ENCODE assay signal across 14 cellular contexts in genomic region chr19:35005256-35005977, GRCh38. TPM values are rescaled to one million over a fixed set of nuclear protein-coding genes. Genes with fewer than 3 reads are reported as not detected.
DNase-seq lines count a peak whose midpoint lies in the region; ATAC-seq, FAIRE-seq and TF ChIP-seq lines count a peak whose summit lies in the region.
"Had no signal": no experiment of that assay in that cellular context is flagged by ENCODE, and none has a peak within 500 bp of the region (broad histone marks: within the 10 kb centered on the region; RNA-seq: fewer than 3 reads in every experiment).

No MANE protein-coding gene starts in this region.

- ATAC-seq in HepG2 (peak; percentile 8; the same call in 1 of the 3 replicates), GM21717 (IDR thresholded peaks at IDR 0.05; ENCODE audit: unreplicated experiment) (no peak)
- ATAC-seq: gastrocnemius medialis had no signal

- peak overlapping the region; percentile 19 for H3K9ac ChIP-seq in HepG2 (ENCODE audit: insufficient read depth, low read depth, low read length)
- peak overlapping the region in 1 of 2 donors; percentile 80 for H3K9ac ChIP-seq in colonic mucosa (ENCODE audit: low read depth in 2 of 2, low read length in 2 of 2)

- POLR2A ChIA-PET in HepG2 (lab: Yijun Ruan, JAX) = interaction anchor here (0.9 to 4.3 kb wide), 9 partner anchors 10 to 743 kb away, joined by 3 to 75 read pairs (median 4); partner anchors contain the start of genes HPN, LIN37 and ZNF30

- H3K4me3 ChIP-seq in HepG2 (replicated peaks in 1 of 3; ENCODE audit: insufficient read depth in 1 of 3, low read depth in 2 of 3, low read length in 3 of 3) (peak overlapping the region in 1 of 3 experiments; percentile 22; a peak in 2 of 6 replicates), stomach (no peak overlapping the region), colonic mucosa (no peak overlapping the region)
- H3K4me3 ChIP-seq: gastrocnemius medialis, ovary, thoracic aorta had no signal

- peak overlapping the region; percentile 48 for H3K4me2 ChIP-seq in HepG2 (ENCODE audit: low read depth, low read length)

- H3K4me3 Mint-ChIP-seq in activated naive CD4-positive, alpha-beta T cell treated with anti-CD3 and anti-CD28 coated beads, Interleukin-2, amount 10 ng/mL, durations not matched to agents 7 days and 5 days = no peak overlapping the region
- H3K4me3 Mint-ChIP-seq: activated naive CD8-positive, alpha-beta T cell treated with anti-CD3 and anti-CD28 coated beads, Interleukin-2, amount 10 ng/mL, durations not matched to agents 7 days and 5 days had no signal

- TF ChIP-seq RAD21 in HepG2 (CRISPR knock-in tag; IDR thresholded peaks at IDR 0.05) = no peak

- TF ChIP-seq CTCF in VCaP (conservative IDR thresholded peaks at IDR 0.05) (no peak), HepG2 (CRISPR knock-in tag; IDR thresholded peaks at IDR 0.05) (no peak), stomach (IDR thresholded peaks at IDR 0.05) (no peak), colonic mucosa (IDR thresholded peaks at IDR 0.05) (no peak)

- peaks cover 46% of the 10 kb centered on the region for H4K20me1 ChIP-seq in HepG2 (ENCODE audit: insufficient read depth, low read length)

- peak overlapping the region; percentile 64 for H3K27ac ChIP-seq in VCaP
- peak overlapping the region; percentile 63 for H3K27ac ChIP-seq in HepG2 (ENCODE audit: extremely low read length, insufficient read depth, low read length)
- peak overlapping the region; percentile 44 to 99 (median 59) for H3K27ac ChIP-seq in stomach
- no peak overlapping the region for H3K27ac ChIP-seq in colonic mucosa
- H3K27ac ChIP-seq: ovary had no signal

- H3K9me3 Mint-ChIP-seq in activated naive CD4-positive, alpha-beta T cell treated with anti-CD3 and anti-CD28 coated beads, Interleukin-2, amount 10 ng/mL, durations not matched to agents 7 days and 5 days = no peaks in the 10 kb centered on the region
- H3K9me3 Mint-ChIP-seq: activated naive CD8-positive, alpha-beta T cell treated with anti-CD3 and anti-CD28 coated beads, Interleukin-2, amount 10 ng/mL, durations not matched to agents 7 days and 5 days had no signal

- H3K27me3 ChIP-seq in HepG2 (ENCODE audit: control insufficient read depth in 1 of 2, insufficient read depth in 2 of 2, low read length in 2 of 2) = no peaks in the 10 kb centered on the region; a peak in 1 of 5 replicates
- H3K27me3 ChIP-seq in stomach = no peaks in the 10 kb centered on the region
- H3K27me3 ChIP-seq in colonic mucosa = no peaks in the 10 kb centered on the region
- H3K27me3 ChIP-seq: gastrocnemius medialis, ovary had no signal

- peak; percentile 65 for FAIRE-seq in HepG2 (lab: Jason Lieb, UNC)

- WGBS in HepG2 (ENCODE audit: low lambda C conversion rate) = 44% methylated on average over 11 of the region's 11 CpGs
- 75 to 87% (median 81%) methylated on average over 10 to 11 of the region's 11 CpGs for WGBS in stomach, 5 donors

- BruUV-seq in HepG2 (replicated peaks; lab: Mats Ljungman, UMichigan) = no TSS peak

- in situ Hi-C loops in HepG2 (cut with HindIII; ENCODE audit: extremely low pct_ligation_motif_present, low pct_unique_long_range_greater_than_20kb) = no loop called here

- intact Hi-C loops in HepG2 (cut with micrococcal nuclease; ENCODE audit: unreplicated experiment) = no loop called here
- intact Hi-C loops in stomach (cut with DNase I; ENCODE audit: low total_unique reads) = no loop called here
- intact Hi-C loops in colonic mucosa (cut with DNase I) = no loop called here

- peaks cover 51% of the 10 kb centered on the region for H3K79me2 ChIP-seq in HepG2 (ENCODE audit: insufficient read depth, low read length)

- H3K4me1 ChIP-seq in HepG2 (ENCODE audit: insufficient read depth, low read length) (peaks cover 62% of the 10 kb centered on the region), stomach (peaks cover 50 to 83% (median 68%) of the 10 kb centered on the region in 4 donors), colonic mucosa (peaks cover 4% of the 10 kb centered on the region)

- no peak for DNase-seq in activated naive CD4-positive, alpha-beta T cell treated with anti-CD3 and anti-CD28 coated beads, Interleukin-2, amount 10 ng/mL, durations not matched to agents 7 days and 5 days
- no peak for DNase-seq in activated naive CD4-positive, alpha-beta T cell treated with Interleukin-2 at 50 U/mL for 16 hours
- peak; percentile 50 for DNase-seq in HepG2 (ENCODE audit: low spot score)
- no peak for DNase-seq in stomach
- DNase-seq in colonic mucosa = no peak
- no peak for DNase-seq in MV-4-11 (lab: John Stamatoyannopoulos, UW)
- DNase-seq: activated naive CD8-positive, alpha-beta T cell treated with anti-CD3 and anti-CD28 coated beads, Interleukin-2, amount 10 ng/mL, durations not matched to agents 7 days and 5 days; gastrocnemius medialis; midbrain; NCI-H526 had no signal

- H3K36me3 ChIP-seq in HepG2 (replicated peaks in 1 of 2; ENCODE audit: control insufficient read depth in 1 of 2, insufficient read depth in 2 of 2, low read length in 2 of 2) (peaks cover 12 to 22% of the 10 kb centered on the region in 2 experiments), stomach (peaks cover 15 to 42% (median 27%) of the 10 kb centered on the region in 4 donors), colonic mucosa (no peaks in the 10 kb centered on the region)
- H3K36me3 ChIP-seq: ovary had no signal

- no peak overlapping the region for H2AFZ ChIP-seq in HepG2 (ENCODE audit: low read length)

- peak overlapping the region; percentile 30 for H3K27ac Mint-ChIP-seq in activated naive CD4-positive, alpha-beta T cell treated with anti-CD3 and anti-CD28 coated beads, Interleukin-2, amount 10 ng/mL, durations not matched to agents 7 days and 5 days
- H3K27ac Mint-ChIP-seq: activated naive CD8-positive, alpha-beta T cell treated with anti-CD3 and anti-CD28 coated beads, Interleukin-2, amount 10 ng/mL, durations not matched to agents 7 days and 5 days had no signal

- H3K9me3 ChIP-seq in HepG2 (ENCODE audit: low read length) = no peaks in the 10 kb centered on the region
- H3K9me3 ChIP-seq in stomach = no peaks in the 10 kb centered on the region
- no peaks in the 10 kb centered on the region for H3K9me3 ChIP-seq in colonic mucosa
- H3K9me3 ChIP-seq: gastrocnemius medialis, ovary, thoracic aorta had no signal

- peaks cover 55% of the 10 kb centered on the region for H3K36me3 Mint-ChIP-seq in activated naive CD4-positive, alpha-beta T cell treated with anti-CD3 and anti-CD28 coated beads, Interleukin-2, amount 10 ng/mL, durations not matched to agents 7 days and 5 days

- TF ChIP-seq EP300 in HepG2 (IDR thresholded peaks at IDR 0.05; ENCODE audit: low read depth in 2 of 2, low read length in 2 of 2) = no peak
- no peak for TF ChIP-seq EP300 in HepG2 (CRISPR knock-in tag; IDR thresholded peaks at IDR 0.05; ENCODE audit: borderline replicate concordance)
- no peak for TF ChIP-seq EP300 in stomach (IDR thresholded peaks at IDR 0.05)

- peaks cover 48% of the 10 kb centered on the region for H3K4me1 Mint-ChIP-seq in activated naive CD4-positive, alpha-beta T cell treated with anti-CD3 and anti-CD28 coated beads, Interleukin-2, amount 10 ng/mL, durations not matched to agents 7 days and 5 days

- CTCF ChIA-PET in activated naive CD4-positive, alpha-beta T cell treated with anti-CD3 and anti-CD28 coated beads, Interleukin-2, amount 10 ng/mL, durations not matched to agents 7 days and 5 days (lab: Charles Lee) = no interaction called here
- CTCF ChIA-PET in HepG2 (lab: Yijun Ruan, JAX; ENCODE audit: low intra/inter-chr PET ratio, low total read pairs) = no interaction called here

- no peak for TF ChIP-seq POLR2A in HepG2 (IDR thresholded peaks at IDR 0.05; ENCODE audit: insufficient read depth in 1 of 2, low read depth in 2 of 2, low read length in 2 of 2)
- TF ChIP-seq POLR2A in stomach (IDR thresholded peaks at IDR 0.05) = no peak

- no peaks in the 10 kb centered on the region for H3K27me3 Mint-ChIP-seq in activated naive CD4-positive, alpha-beta T cell treated with anti-CD3 and anti-CD28 coated beads, Interleukin-2, amount 10 ng/mL, durations not matched to agents 7 days and 5 days
- H3K27me3 Mint-ChIP-seq: activated naive CD8-positive, alpha-beta T cell treated with anti-CD3 and anti-CD28 coated beads, Interleukin-2, amount 10 ng/mL, durations not matched to agents 7 days and 5 days had no signal

RNA-seq across cellular contexts. Expression of gene GRAMD1A, which starts 5.3 kb away (rescaled TPM):
- total RNA-seq in HepG2 (2016; rRNA removed; fragmentation: Illumina TruSeq; extraction: Trizol) (8.0 and 14.7 TPM in 2 replicates), stomach (10 to 100 TPM; 39.7 to 74.1 (median 48.1) TPM), colonic mucosa (10 to 100 TPM; 26.3 to 31.0 TPM)
- 23.3 and 25.4 TPM in 2 replicates for total RNA-seq in HepG2 (2016; cell fraction: cytosol; rRNA removed; fragmentation: Illumina TruSeq; extraction: Trizol; ENCODE audit: low read depth)
- 7.2 and 15.9 TPM in 2 replicates for total RNA-seq in HepG2 (2016; cell fraction: insoluble cytoplasmic fraction; rRNA removed; fragmentation: Illumina TruSeq; extraction: Trizol)
- total RNA-seq in HepG2 (2016; cell fraction: membrane; rRNA removed; fragmentation: Illumina TruSeq; extraction: Trizol) = 26.9 and 28.0 TPM in 2 replicates
- total RNA-seq in HepG2 (2016; cell fraction: nucleus; rRNA removed; fragmentation: Illumina TruSeq; extraction: Trizol) = 17.9 and 19.7 TPM in 2 replicates
- polyA plus RNA-seq in HepG2 (2011; rRNA removed) (171 and 181 TPM in 2 replicates), stomach (10 to 100 TPM; 29.8 to 52.2 (median 34.4) TPM)
- polyA plus RNA-seq in HepG2 (2011; cell fraction: cytosol; rRNA removed) = 68.5 and 120 TPM in 2 replicates
- 669 and 1,022 TPM in 2 replicates for polyA plus RNA-seq in HepG2 (2011; cell fraction: nucleus; rRNA removed)
- 68.6 and 85.6 TPM in 2 replicates for polyA plus RNA-seq in HepG2 (2012)
- 47.6 and 52.1 TPM in 2 replicates for polyA plus RNA-seq in HepG2 (2016; cell fraction: cytosol; fragmentation: Illumina TruSeq; extraction: Trizol; ENCODE audit: low read depth)
- 11.6 and 19.2 TPM in 2 replicates for polyA plus RNA-seq in HepG2 (2016; cell fraction: insoluble cytoplasmic fraction; fragmentation: Illumina TruSeq; extraction: Trizol; ENCODE audit: low read depth)
- polyA plus RNA-seq in HepG2 (2016; cell fraction: membrane; fragmentation: Illumina TruSeq; extraction: Trizol; ENCODE audit: low read depth) = 43.5 and 50.9 TPM in 2 replicates
- 55.7 and 69.0 TPM in 2 replicates for polyA plus RNA-seq in HepG2 (2016; cell fraction: nucleus; fragmentation: Illumina TruSeq; extraction: Trizol; ENCODE audit: insufficient read depth, low read depth)
- 32.3 and 120 TPM in 2 replicates for polyA minus RNA-seq in HepG2 (2011; rRNA and poly(A)+ RNA removed; ENCODE audit: low replicate concordance)
- polyA minus RNA-seq in HepG2 (2011; cell fraction: cytosol; rRNA and poly(A)+ RNA removed) = 59.4 and 66.8 TPM in 2 replicates
- 94.2 and 105 TPM in 2 replicates for polyA minus RNA-seq in HepG2 (2011; cell fraction: nucleus; rRNA and poly(A)+ RNA removed)

RNA-seq across cellular contexts. Expression of gene SCN1B, which starts 24.9 kb away (rescaled TPM):
- 1.5 and 2.7 TPM in 2 replicates for total RNA-seq in HepG2 (2016; rRNA removed; fragmentation: Illumina TruSeq; extraction: Trizol)
- total RNA-seq in HepG2 (2016; cell fraction: cytosol; rRNA removed; fragmentation: Illumina TruSeq; extraction: Trizol; ENCODE audit: low read depth) = 4.5 and 6.0 TPM in 2 replicates
- total RNA-seq in HepG2 (2016; cell fraction: insoluble cytoplasmic fraction; rRNA removed; fragmentation: Illumina TruSeq; extraction: Trizol) = 1.1 and 2.5 TPM in 2 replicates
- 6.4 and 8.1 TPM in 2 replicates for total RNA-seq in HepG2 (2016; cell fraction: membrane; rRNA removed; fragmentation: Illumina TruSeq; extraction: Trizol)
- total RNA-seq in HepG2 (2016; cell fraction: nucleus; rRNA removed; fragmentation: Illumina TruSeq; extraction: Trizol) = 1.5 and 2.0 TPM in 2 replicates
- 20.1 and 24.5 TPM in 2 replicates for polyA plus RNA-seq in HepG2 (2011; rRNA removed)
- 14.0 and 14.1 TPM in 2 replicates for polyA plus RNA-seq in HepG2 (2011; cell fraction: cytosol; rRNA removed)
- 42.7 and 48.8 TPM in 2 replicates for polyA plus RNA-seq in HepG2 (2011; cell fraction: nucleus; rRNA removed)
- 5.5 and 5.6 TPM in 2 replicates for polyA plus RNA-seq in HepG2 (2012)
- 8.2 and 8.5 TPM in 2 replicates for polyA plus RNA-seq in HepG2 (2016; cell fraction: cytosol; fragmentation: Illumina TruSeq; extraction: Trizol; ENCODE audit: low read depth)
- 1.9 and 2.0 TPM in 2 replicates for polyA plus RNA-seq in HepG2 (2016; cell fraction: insoluble cytoplasmic fraction; fragmentation: Illumina TruSeq; extraction: Trizol; ENCODE audit: low read depth)
- 8.0 and 8.2 TPM in 2 replicates for polyA plus RNA-seq in HepG2 (2016; cell fraction: membrane; fragmentation: Illumina TruSeq; extraction: Trizol; ENCODE audit: low read depth)
- polyA plus RNA-seq in HepG2 (2016; cell fraction: nucleus; fragmentation: Illumina TruSeq; extraction: Trizol; ENCODE audit: insufficient read depth, low read depth) = 6.6 and 6.8 TPM in 2 replicates
- 0.89 and 10.7 TPM in 2 replicates for polyA minus RNA-seq in HepG2 (2011; rRNA and poly(A)+ RNA removed; ENCODE audit: low replicate concordance)
- polyA minus RNA-seq in HepG2 (2011; cell fraction: cytosol; rRNA and poly(A)+ RNA removed) = 4.2 TPM in 2 replicates
- polyA minus RNA-seq in HepG2 (2011; cell fraction: nucleus; rRNA and poly(A)+ RNA removed) = 10.8 and 11.2 TPM in 2 replicates
- total RNA-seq in stomach = 10 to 100 TPM in 1 of 5 donors, 1 to 10 TPM in 3, not detected in 1; 1.3 to 36.6 (median 3.5) TPM
- polyA plus RNA-seq in stomach = 1 to 10 TPM; 3.7 to 8.6 (median 6.1) TPM
- 1 to 10 TPM; 1.8 to 2.1 TPM for total RNA-seq in colonic mucosa

RNA-seq across cellular contexts. Expression of gene HPN, which starts 36.1 kb away (rescaled TPM):
- total RNA-seq in HepG2 (2016; rRNA removed; fragmentation: Illumina TruSeq; extraction: Trizol) (23.9 and 46.7 TPM in 2 replicates), stomach (10 to 100 TPM in 4 of 5 donors, not detected in 1; 14.7 to 45.2 (median 21.9) TPM), colonic mucosa (1 to 10 TPM in 1 of 2 donors, under 1 TPM in 1; 0.27 to 1.0 TPM)
- 42.7 and 50.6 TPM in 2 replicates for total RNA-seq in HepG2 (2016; cell fraction: cytosol; rRNA removed; fragmentation: Illumina TruSeq; extraction: Trizol; ENCODE audit: low read depth)
- 21.2 and 50.0 TPM in 2 replicates for total RNA-seq in HepG2 (2016; cell fraction: insoluble cytoplasmic fraction; rRNA removed; fragmentation: Illumina TruSeq; extraction: Trizol)
- total RNA-seq in HepG2 (2016; cell fraction: membrane; rRNA removed; fragmentation: Illumina TruSeq; extraction: Trizol) = 54.3 and 66.8 TPM in 2 replicates
- total RNA-seq in HepG2 (2016; cell fraction: nucleus; rRNA removed; fragmentation: Illumina TruSeq; extraction: Trizol) = 45.3 and 57.3 TPM in 2 replicates
- polyA plus RNA-seq in HepG2 (2011; rRNA removed) (261 and 364 TPM in 2 replicates), stomach (10 to 100 TPM; 19.2 to 39.4 (median 33.7) TPM)
- 287 and 379 TPM in 2 replicates for polyA plus RNA-seq in HepG2 (2011; cell fraction: cytosol; rRNA removed)
- polyA plus RNA-seq in HepG2 (2011; cell fraction: nucleus; rRNA removed) = 902 and 1,132 TPM in 2 replicates
- 157 and 225 TPM in 2 replicates for polyA plus RNA-seq in HepG2 (2012)
- 63.0 and 76.1 TPM in 2 replicates for polyA plus RNA-seq in HepG2 (2016; cell fraction: cytosol; fragmentation: Illumina TruSeq; extraction: Trizol; ENCODE audit: low read depth)
- polyA plus RNA-seq in HepG2 (2016; cell fraction: insoluble cytoplasmic fraction; fragmentation: Illumina TruSeq; extraction: Trizol; ENCODE audit: low read depth) = 32.2 and 40.3 TPM in 2 replicates
- 76.4 and 86.0 TPM in 2 replicates for polyA plus RNA-seq in HepG2 (2016; cell fraction: membrane; fragmentation: Illumina TruSeq; extraction: Trizol; ENCODE audit: low read depth)
- 121 and 129 TPM in 2 replicates for polyA plus RNA-seq in HepG2 (2016; cell fraction: nucleus; fragmentation: Illumina TruSeq; extraction: Trizol; ENCODE audit: insufficient read depth, low read depth)
- polyA minus RNA-seq in HepG2 (2011; rRNA and poly(A)+ RNA removed; ENCODE audit: low replicate concordance) = 189 TPM in 1 of 2 replicates, not detected in the other
- 86.7 and 119 TPM in 2 replicates for polyA minus RNA-seq in HepG2 (2011; cell fraction: cytosol; rRNA and poly(A)+ RNA removed)
- polyA minus RNA-seq in HepG2 (2011; cell fraction: nucleus; rRNA and poly(A)+ RNA removed) = 78.7 and 86.0 TPM in 2 replicates

RNA-seq across cellular contexts. Expression of gene ZNF792, which starts 41.4 kb away (rescaled TPM):
- 5.5 and 6.3 TPM in 2 replicates for total RNA-seq in HepG2 (2016; rRNA removed; fragmentation: Illumina TruSeq; extraction: Trizol)
- 0.61 and 0.88 TPM in 2 replicates for total RNA-seq in HepG2 (2016; cell fraction: cytosol; rRNA removed; fragmentation: Illumina TruSeq; extraction: Trizol; ENCODE audit: low read depth)
- 4.8 and 6.5 TPM in 2 replicates for total RNA-seq in HepG2 (2016; cell fraction: insoluble cytoplasmic fraction; rRNA removed; fragmentation: Illumina TruSeq; extraction: Trizol)
- 3.4 TPM in 2 replicates for total RNA-seq in HepG2 (2016; cell fraction: membrane; rRNA removed; fragmentation: Illumina TruSeq; extraction: Trizol)
- total RNA-seq in HepG2 (2016; cell fraction: nucleus; rRNA removed; fragmentation: Illumina TruSeq; extraction: Trizol) = 4.8 and 6.0 TPM in 2 replicates
- polyA plus RNA-seq in HepG2 (2011; rRNA removed) = 9.1 and 11.5 TPM in 2 replicates
- 6.9 and 7.9 TPM in 2 replicates for polyA plus RNA-seq in HepG2 (2011; cell fraction: cytosol; rRNA removed)
- polyA plus RNA-seq in HepG2 (2011; cell fraction: nucleus; rRNA removed) = 8.8 and 9.8 TPM in 2 replicates
- 4.4 and 4.5 TPM in 2 replicates for polyA plus RNA-seq in HepG2 (2012)
- polyA plus RNA-seq in HepG2 (2016; cell fraction: cytosol; fragmentation: Illumina TruSeq; extraction: Trizol; ENCODE audit: low read depth) = 0.40 and 0.45 TPM in 2 replicates
- polyA plus RNA-seq in HepG2 (2016; cell fraction: insoluble cytoplasmic fraction; fragmentation: Illumina TruSeq; extraction: Trizol; ENCODE audit: low read depth) = 2.9 and 3.3 TPM in 2 replicates
- polyA plus RNA-seq in HepG2 (2016; cell fraction: membrane; fragmentation: Illumina TruSeq; extraction: Trizol; ENCODE audit: low read depth) = 1.0 and 1.2 TPM in 2 replicates
- polyA plus RNA-seq in HepG2 (2016; cell fraction: nucleus; fragmentation: Illumina TruSeq; extraction: Trizol; ENCODE audit: insufficient read depth, low read depth) = 3.7 and 4.6 TPM in 2 replicates
- 5.1 and 35.3 TPM in 2 replicates for polyA minus RNA-seq in HepG2 (2011; rRNA and poly(A)+ RNA removed; ENCODE audit: low replicate concordance)
- polyA minus RNA-seq in HepG2 (2011; cell fraction: cytosol; rRNA and poly(A)+ RNA removed) = 17.0 and 18.6 TPM in 2 replicates
- polyA minus RNA-seq in HepG2 (2011; cell fraction: nucleus; rRNA and poly(A)+ RNA removed) = 31.9 and 39.7 TPM in 2 replicates
- total RNA-seq in stomach = 10 to 100 TPM in 2 of 5 donors, 1 to 10 TPM in 2, under 1 TPM in 1; 0.87 to 14.3 (median 8.4) TPM
- 1 to 10 TPM in 1 of 3 donors, under 1 TPM in 2; 0.78 to 1.4 (median 0.87) TPM for polyA plus RNA-seq in stomach
- total RNA-seq in colonic mucosa = 1 to 10 TPM; 6.7 to 8.1 TPM
